1 cellular context compared by ENCODE assay signal in genomic region chr5:120457839-120458507, GRCh38.
A peak's percentile ranks its signal among the peaks of the same experiment; 100 is the strongest.
TF ChIP-seq lines count a peak whose summit lies in the region.

No MANE protein-coding gene starts in this region.

TF ChIP-seq in HepG2, 621 proteins besides CTCF, POLR2A, EP300 and RAD21 (continued from another document):
- TF ChIP-seq MBD4 (IDR thresholded peaks at IDR 0.05; ENCODE audit: borderline replicate concordance, low read length) (no peak), ZNF879 (CRISPR knock-in tag; IDR thresholded peaks at IDR 0.05) (no peak), ARID3A (IDR thresholded peaks at IDR 0.05; ENCODE audit: low read depth, low read length) (no peak), TSC22D2 (CRISPR knock-in tag; IDR thresholded peaks at IDR 0.05; ENCODE audit: borderline replicate concordance) (no peak), DMAP1 (CRISPR knock-in tag; IDR thresholded peaks at IDR 0.05) (no peak), GZF1 (CRISPR knock-in tag; IDR thresholded peaks at IDR 0.05) (no peak), TBX3 (IDR thresholded peaks at IDR 0.05; ENCODE audit: borderline replicate concordance) (no peak), GTF2F1 (IDR thresholded peaks at IDR 0.05; ENCODE audit: low read length) (no peak), GFI1 (CRISPR knock-in tag; IDR thresholded peaks at IDR 0.05; ENCODE audit: borderline replicate concordance) (0 out of 2 replicates have a peak, but pooled peaks have one; percentile 34), MIER2 (CRISPR knock-in tag; IDR thresholded peaks at IDR 0.05) (no peak), JUND (CRISPR knock-in tag; IDR thresholded peaks at IDR 0.05) (no peak), ZNF572 (CRISPR knock-in tag; IDR thresholded peaks at IDR 0.05) (no peak), YY1 (IDR thresholded peaks at IDR 0.05; ENCODE audit: insufficient read depth, insufficient replicate concordance, low read depth, low read length) (no peak), ZNF576 (CRISPR knock-in tag; IDR thresholded peaks at IDR 0.05) (no peak), SNRNP70 (IDR thresholded peaks at IDR 0.05; ENCODE audit: low read depth, low read length) (no peak), KAT2B (IDR thresholded peaks at IDR 0.05; ENCODE audit: borderline replicate concordance, low read depth, low read length) (no peak), CBX5 (CRISPR knock-in tag; IDR thresholded peaks at IDR 0.05; ENCODE audit: borderline replicate concordance) (0 out of 2 replicates have a peak, but pooled peaks have one; percentile 19), TBL1XR1 (IDR thresholded peaks at IDR 0.05; ENCODE audit: borderline replicate concordance, low read length, partially characterized antibody) (no peak), ZSCAN30 (CRISPR knock-in tag; IDR thresholded peaks at IDR 0.05) (no peak), MIER3 (CRISPR knock-in tag; IDR thresholded peaks at IDR 0.05; ENCODE audit: borderline replicate concordance) (no peak), GATA4 (IDR thresholded peaks at IDR 0.05; ENCODE audit: borderline replicate concordance, low read depth) (no peak), ZNF33B (CRISPR knock-in tag; IDR thresholded peaks at IDR 0.05) (no peak), ZNF3 (CRISPR knock-in tag; IDR thresholded peaks at IDR 0.05) (no peak), FLYWCH1 (CRISPR knock-in tag; IDR thresholded peaks at IDR 0.05) (no peak), NFIC (IDR thresholded peaks at IDR 0.05; ENCODE audit: low read length) (no peak), ZNF350 (CRISPR knock-in tag; IDR thresholded peaks at IDR 0.05; ENCODE audit: borderline replicate concordance, low read depth) (no peak), MED1 (CRISPR knock-in tag; IDR thresholded peaks at IDR 0.05) (no peak), ZNF430 (CRISPR knock-in tag; IDR thresholded peaks at IDR 0.05) (no peak), ARHGAP35 (CRISPR knock-in tag; IDR thresholded peaks at IDR 0.05; ENCODE audit: borderline replicate concordance) (no peak), DZIP1 (CRISPR knock-in tag; IDR thresholded peaks at IDR 0.05) (no peak), ZFP62 (CRISPR knock-in tag; IDR thresholded peaks at IDR 0.05) (no peak), ZFP41 (CRISPR knock-in tag; IDR thresholded peaks at IDR 0.05; ENCODE audit: borderline replicate concordance) (no peak), IRX3 (CRISPR knock-in tag; IDR thresholded peaks at IDR 0.05; ENCODE audit: borderline replicate concordance, low read depth) (no peak), ZBTB43 (CRISPR knock-in tag; conservative IDR thresholded peaks at IDR 0.05) (no peak), MXD4 (CRISPR knock-in tag; IDR thresholded peaks at IDR 0.05) (no peak), ZKSCAN8 (CRISPR knock-in tag; IDR thresholded peaks at IDR 0.05; ENCODE audit: borderline replicate concordance) (no peak), HOXA5 (CRISPR knock-in tag; IDR thresholded peaks at IDR 0.05) (0 out of 2 replicates have a peak, but pooled peaks have one; percentile 29), RFXAP (CRISPR knock-in tag; IDR thresholded peaks at IDR 0.05; ENCODE audit: borderline replicate concordance) (no peak), ZNF75D (CRISPR knock-in tag; IDR thresholded peaks at IDR 0.05; ENCODE audit: borderline replicate concordance) (no peak), MTA1 (CRISPR knock-in tag; IDR thresholded peaks at IDR 0.05; ENCODE audit: borderline replicate concordance) (no peak), SRSF9 (IDR thresholded peaks at IDR 0.05; ENCODE audit: borderline replicate concordance, insufficient read depth, low read depth, low read length, poor library complexity, severe bottlenecking) (no peak), ZNF503 (CRISPR knock-in tag; IDR thresholded peaks at IDR 0.05) (no peak), PRPF4 (IDR thresholded peaks at IDR 0.05; ENCODE audit: low read depth, low read length, poor library complexity, severe bottlenecking) (no peak), IKZF1 (IDR thresholded peaks at IDR 0.05) (no peak), FOXA1 (IDR thresholded peaks at IDR 0.05) (no peak), FOXA1 (CRISPR knock-in tag; IDR thresholded peaks at IDR 0.05) (no peak)
- TF ChIP-seq, protein P1, sequence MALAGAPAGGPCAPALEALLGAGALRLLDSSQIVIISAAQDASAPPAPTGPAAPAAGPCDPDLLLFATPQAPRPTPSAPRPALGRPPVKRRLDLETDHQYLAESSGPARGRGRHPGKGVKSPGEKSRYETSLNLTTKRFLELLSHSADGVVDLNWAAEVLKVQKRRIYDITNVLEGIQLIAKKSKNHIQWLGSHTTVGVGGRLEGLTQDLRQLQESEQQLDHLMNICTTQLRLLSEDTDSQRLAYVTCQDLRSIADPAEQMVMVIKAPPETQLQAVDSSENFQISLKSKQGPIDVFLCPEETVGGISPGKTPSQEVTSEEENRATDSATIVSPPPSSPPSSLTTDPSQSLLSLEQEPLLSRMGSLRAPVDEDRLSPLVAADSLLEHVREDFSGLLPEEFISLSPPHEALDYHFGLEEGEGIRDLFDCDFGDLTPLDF (CRISPR knock-in tag; IDR thresholded peaks at IDR 0.05): no peak
- TF ChIP-seq, protein P2, sequence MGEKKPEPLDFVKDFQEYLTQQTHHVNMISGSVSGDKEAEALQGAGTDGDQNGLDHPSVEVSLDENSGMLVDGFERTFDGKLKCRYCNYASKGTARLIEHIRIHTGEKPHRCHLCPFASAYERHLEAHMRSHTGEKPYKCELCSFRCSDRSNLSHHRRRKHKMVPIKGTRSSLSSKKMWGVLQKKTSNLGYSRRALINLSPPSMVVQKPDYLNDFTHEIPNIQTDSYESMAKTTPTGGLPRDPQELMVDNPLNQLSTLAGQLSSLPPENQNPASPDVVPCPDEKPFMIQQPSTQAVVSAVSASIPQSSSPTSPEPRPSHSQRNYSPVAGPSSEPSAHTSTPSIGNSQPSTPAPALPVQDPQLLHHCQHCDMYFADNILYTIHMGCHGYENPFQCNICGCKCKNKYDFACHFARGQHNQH (CRISPR knock-in tag; IDR thresholded peaks at IDR 0.05): 0 out of 2 replicates have a peak, but pooled peaks have one; percentile 29
- TF ChIP-seq, protein P3, sequence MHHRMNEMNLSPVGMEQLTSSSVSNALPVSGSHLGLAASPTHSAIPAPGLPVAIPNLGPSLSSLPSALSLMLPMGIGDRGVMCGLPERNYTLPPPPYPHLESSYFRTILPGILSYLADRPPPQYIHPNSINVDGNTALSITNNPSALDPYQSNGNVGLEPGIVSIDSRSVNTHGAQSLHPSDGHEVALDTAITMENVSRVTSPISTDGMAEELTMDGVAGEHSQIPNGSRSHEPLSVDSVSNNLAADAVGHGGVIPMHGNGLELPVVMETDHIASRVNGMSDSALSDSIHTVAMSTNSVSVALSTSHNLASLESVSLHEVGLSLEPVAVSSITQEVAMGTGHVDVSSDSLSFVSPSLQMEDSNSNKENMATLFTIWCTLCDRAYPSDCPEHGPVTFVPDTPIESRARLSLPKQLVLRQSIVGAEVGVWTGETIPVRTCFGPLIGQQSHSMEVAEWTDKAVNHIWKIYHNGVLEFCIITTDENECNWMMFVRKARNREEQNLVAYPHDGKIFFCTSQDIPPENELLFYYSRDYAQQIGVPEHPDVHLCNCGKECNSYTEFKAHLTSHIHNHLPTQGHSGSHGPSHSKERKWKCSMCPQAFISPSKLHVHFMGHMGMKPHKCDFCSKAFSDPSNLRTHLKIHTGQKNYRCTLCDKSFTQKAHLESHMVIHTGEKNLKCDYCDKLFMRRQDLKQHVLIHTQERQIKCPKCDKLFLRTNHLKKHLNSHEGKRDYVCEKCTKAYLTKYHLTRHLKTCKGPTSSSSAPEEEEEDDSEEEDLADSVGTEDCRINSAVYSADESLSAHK (CRISPR knock-in tag; IDR thresholded peaks at IDR 0.05; ENCODE audit: borderline replicate concordance): no peak
- TF ChIP-seq, protein P4, sequence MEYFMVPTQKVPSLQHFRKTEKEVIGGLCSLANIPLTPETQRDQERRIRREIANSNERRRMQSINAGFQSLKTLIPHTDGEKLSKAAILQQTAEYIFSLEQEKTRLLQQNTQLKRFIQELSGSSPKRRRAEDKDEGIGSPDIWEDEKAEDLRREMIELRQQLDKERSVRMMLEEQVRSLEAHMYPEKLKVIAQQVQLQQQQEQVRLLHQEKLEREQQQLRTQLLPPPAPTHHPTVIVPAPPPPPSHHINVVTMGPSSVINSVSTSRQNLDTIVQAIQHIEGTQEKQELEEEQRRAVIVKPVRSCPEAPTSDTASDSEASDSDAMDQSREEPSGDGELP (IDR thresholded peaks at IDR 0.05; ENCODE audit: borderline replicate concordance, low read depth): no peak
- TF ChIP-seq, protein P5, sequence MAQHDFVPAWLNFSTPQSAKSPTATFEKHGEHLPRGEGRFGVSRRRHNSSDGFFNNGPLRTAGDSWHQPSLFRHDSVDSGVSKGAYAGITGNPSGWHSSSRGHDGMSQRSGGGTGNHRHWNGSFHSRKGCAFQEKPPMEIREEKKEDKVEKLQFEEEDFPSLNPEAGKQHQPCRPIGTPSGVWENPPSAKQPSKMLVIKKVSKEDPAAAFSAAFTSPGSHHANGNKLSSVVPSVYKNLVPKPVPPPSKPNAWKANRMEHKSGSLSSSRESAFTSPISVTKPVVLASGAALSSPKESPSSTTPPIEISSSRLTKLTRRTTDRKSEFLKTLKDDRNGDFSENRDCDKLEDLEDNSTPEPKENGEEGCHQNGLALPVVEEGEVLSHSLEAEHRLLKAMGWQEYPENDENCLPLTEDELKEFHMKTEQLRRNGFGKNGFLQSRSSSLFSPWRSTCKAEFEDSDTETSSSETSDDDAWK (CRISPR knock-in tag; IDR thresholded peaks at IDR 0.05): no peak
